19 cellular contexts compared by ENCODE assay signal in the genomic region with DNA sequence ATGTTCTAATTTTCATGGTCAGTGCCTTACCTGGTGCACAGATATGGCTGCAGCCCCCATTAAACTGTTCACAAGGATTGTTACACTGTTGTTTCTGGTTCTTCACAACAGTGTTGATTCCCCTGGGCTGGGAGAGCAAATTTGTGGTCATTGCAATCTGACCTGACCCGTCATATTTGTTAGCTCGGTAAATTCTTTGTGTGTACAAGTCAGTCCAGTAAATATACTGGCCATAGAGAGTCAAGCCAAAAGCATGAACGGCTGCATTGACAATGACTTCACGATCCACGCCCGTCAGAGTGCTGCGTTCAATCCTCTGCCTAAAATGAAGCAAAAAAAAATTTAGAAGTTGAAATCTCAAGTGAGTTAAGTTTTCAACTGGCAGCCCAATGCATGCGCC.
"Had no signal": no experiment of that assay in that cellular context is flagged by ENCODE, and none has a peak within 500 bp of the region (broad histone marks: within the 10 kb centered on the region; RNA-seq: fewer than 3 reads in every experiment).

No MANE protein-coding gene starts in this region.

- H3K9me3 ChIP-seq: pancreas, stomach, thoracic aorta, transverse colon had no signal

- H3K36me3 ChIP-seq: pancreas, stomach, thoracic aorta, transverse colon had no signal

- DNase-seq: effector CD4-positive, alpha-beta T cell; endodermal cell; erythroblast; foreskin keratinocyte; head of caudate nucleus; left colon; mesendoderm; naive B cell; occipital lobe; pancreas; stimulated activated CD4-positive, alpha-beta T cell treated with anti-CD3 and anti-CD28 coated beads, Interleukin-2, amount 100 ng/mL, for 24 hours; stimulated activated naive CD4-positive, alpha-beta T cell; stomach; substantia nigra; transverse colon had no signal

- H2AFZ ChIP-seq: hepatocyte had no signal

- H3K27me3 ChIP-seq: hepatocyte, pancreas, stomach, transverse colon had no signal

- ATAC-seq: foreskin keratinocyte, left colon, pancreas, sciatic nerve had no signal

- H3K27ac ChIP-seq: coronary artery, foreskin keratinocyte, hepatocyte, pancreas, stomach, thoracic aorta, transverse colon had no signal

- H3K4me1 ChIP-seq: foreskin keratinocyte, pancreas, transverse colon had no signal

- H3K4me3 ChIP-seq: coronary artery, hepatocyte, pancreas, stomach, thoracic aorta, transverse colon had no signal

- H3K4me2 ChIP-seq: hepatocyte had no signal

- H3K79me2 ChIP-seq: hepatocyte had no signal
